ENCODE assay signal across 8 cellular contexts in the genomic region with DNA sequence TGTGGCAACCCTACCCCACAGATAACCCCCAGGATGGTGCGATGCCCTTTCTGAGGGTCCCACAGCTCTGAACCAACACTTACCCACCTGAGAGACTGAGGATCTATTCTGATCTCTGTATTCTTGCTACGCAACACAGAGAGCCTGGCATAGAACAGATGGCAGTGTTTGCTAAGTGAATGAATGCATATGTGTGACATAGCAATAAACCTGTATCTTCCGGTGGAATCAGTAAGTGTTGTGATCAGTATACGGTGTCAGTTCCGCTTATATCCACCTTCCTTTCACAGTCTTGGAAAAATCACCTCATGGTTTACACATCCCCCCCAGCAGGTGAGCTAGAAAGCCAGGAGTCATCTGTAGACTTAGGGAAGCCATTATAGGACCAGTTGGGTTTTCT. TPM values are rescaled to one million over a fixed set of nuclear protein-coding genes. Genes with fewer than 3 reads are reported as not detected.
DNase-seq lines count a peak whose midpoint lies in the region; ATAC-seq, FAIRE-seq and TF ChIP-seq lines count a peak whose summit lies in the region.

No MANE protein-coding gene starts in this region.

- no peaks in the 10 kb centered on the region for H3K79me2 ChIP-seq in HCT116 (ENCODE audit: insufficient read depth, low read length)
- no peaks in the 10 kb centered on the region for H3K79me2 ChIP-seq in endothelial cell of umbilical vein (ENCODE audit: control insufficient read depth, insufficient read depth, low read length)

- BruUV-seq in HCT116 (replicated peaks; lab: Mats Ljungman, UMichigan) (no TSS peak), endothelial cell of umbilical vein (replicated peaks; lab: Mats Ljungman, UMichigan) (no TSS peak)

- H3K9me1 ChIP-seq in endothelial cell of umbilical vein (replicated peaks; ENCODE audit: control insufficient read depth, extremely low read depth, insufficient read depth, low read length): no peaks in the 10 kb centered on the region

- H3K36me3 ChIP-seq in HCT116 (ENCODE audit: control insufficient read depth in 1 of 2, insufficient read depth in 2 of 2, low read length in 2 of 2) (no peaks in the 10 kb centered on the region), endothelial cell of umbilical vein (ENCODE audit: control insufficient read depth in 2 of 2, extremely low read depth in 1 of 2, insufficient read depth in 2 of 2, low read length in 2 of 2) (no peaks in the 10 kb centered on the region), sigmoid colon (no peaks in the 10 kb centered on the region)

- H3K9me3 ChIP-seq in HCT116 (ENCODE audit: control insufficient read depth in 1 of 2, insufficient read depth in 1 of 2, low read depth in 1 of 2, low read length in 2 of 2): no peaks in the 10 kb centered on the region
- H3K9me3 ChIP-seq in endothelial cell of umbilical vein (replicated peaks; ENCODE audit: control insufficient read depth, insufficient read depth, low read length): no peaks in the 10 kb centered on the region
- H3K9me3 ChIP-seq in sigmoid colon: no peaks in the 10 kb centered on the region

- 14 to 71% methylated on average over 5 of the region's 5 CpGs for WGBS in sigmoid colon, 2 donors

- TF ChIP-seq POLR2A in HCT116 (IDR thresholded peaks at IDR 0.05; ENCODE audit: borderline replicate concordance, extremely low read depth, insufficient read depth, insufficient read length) (peak; percentile 27), endothelial cell of umbilical vein (IDR thresholded peaks at IDR 0.05; ENCODE audit: low read depth, low read length) (no peak), sigmoid colon (IDR thresholded peaks at IDR 0.05) (no peak)

- TF ChIP-seq EP300 in sigmoid colon (IDR thresholded peaks at IDR 0.05): no peak

- intact Hi-C loops in HCT116 (cut with micrococcal nuclease): no loop called here
- intact Hi-C loops in endothelial cell of umbilical vein (cut with micrococcal nuclease): loop anchor here (2.0 kb wide), 1 partner anchor 17 kb away; the partner anchor contains the start of genes RIBC1 and SMC1A
- intact Hi-C loops in sigmoid colon (cut with DNase I): no loop called here

- H3K9me2 ChIP-seq in HCT116 (ENCODE audit: insufficient read depth): no peaks in the 10 kb centered on the region

- dilution Hi-C loops in endothelial cell of umbilical vein (cut with MboI; ENCODE audit: extremely low pct_ligation_motif_present, low sequenced_read_pairs): no loop called here

- no peak for ATAC-seq in HCT116
- ATAC-seq in HG03045 (IDR thresholded peaks at IDR 0.05; ENCODE audit: unreplicated experiment): no peak
- ATAC-seq in GM21367 (IDR thresholded peaks at IDR 0.05; ENCODE audit: unreplicated experiment): no peak

- DNase-seq in HCT116 (ENCODE audit: low read depth, low spot score) (no peak), NCI-H69 (lab: John Stamatoyannopoulos, UW) (peak; percentile 90), endothelial cell of umbilical vein (ENCODE audit: low read depth, low spot score) (no peak), sigmoid colon (no peak), HuH-7.5 (ENCODE audit: low spot score) (no peak)
- DNase-seq in central memory CD4-positive, alpha-beta T cell: no peak

- no peak for TF ChIP-seq CTCF in HCT116 (IDR thresholded peaks at IDR 0.05 in 2 of 3, conservative IDR thresholded peaks at IDR 0.05 in 1 of 3; ENCODE audit: borderline replicate concordance in 1 of 3, insufficient read depth in 1 of 3, low read depth in 2 of 3, low read length in 2 of 3)
- TF ChIP-seq CTCF in endothelial cell of umbilical vein (IDR thresholded peaks at IDR 0.05; ENCODE audit: extremely low read depth in 1 of 2, insufficient read depth in 1 of 2, low read depth in 1 of 2, low read length in 2 of 2): no peak
- TF ChIP-seq CTCF in sigmoid colon (IDR thresholded peaks at IDR 0.05): no peak

- H2AFZ ChIP-seq in HCT116 (ENCODE audit: low read depth, low read length, poor library complexity, severe bottlenecking) (no peak overlapping the region), endothelial cell of umbilical vein (ENCODE audit: low read depth, low read length) (peak overlapping the region; percentile 91)

- H3K4me3 ChIP-seq in HCT116 (replicated peaks in 1 of 2; ENCODE audit: low read depth in 1 of 2, low read length in 2 of 2) (peak overlapping the region; percentile 51 to 62), endothelial cell of umbilical vein (replicated peaks in 1 of 3; ENCODE audit: insufficient read depth in 1 of 3, low read depth in 1 of 3, low read length in 3 of 3) (no peak overlapping the region), sigmoid colon (peak overlapping the region in 3 of 4 donors; percentile 39 to 47 (median 45))

- CTCF ChIA-PET in HCT116 (lab: Charles Lee): interaction anchor here (1.2 kb wide), 1 partner anchor 127 kb away, joined by 4 read pairs; no protein-coding TSS in a partner anchor
- CTCF ChIA-PET in endothelial cell of umbilical vein (lab: Charles Lee): interaction anchor here (1.7 kb wide), 2 partner anchors 123 to 127 kb away, joined by 8 to 10 read pairs; no protein-coding TSS in a partner anchor

- no peak for TF ChIP-seq RAD21 in HCT116 (IDR thresholded peaks at IDR 0.05; ENCODE audit: low read depth)

- H3K27ac ChIP-seq in HCT116 (ENCODE audit: low read depth, low read length) (peak overlapping the region; percentile 75), endothelial cell of umbilical vein (ENCODE audit: insufficient read depth, low read depth, low read length) (no peak overlapping the region), sigmoid colon (peak overlapping the region; percentile 68 to 74 (median 71))

- peaks cover 7 to 20% of the 10 kb centered on the region in 2 experiments; a peak in 3 of 4 replicates for H3K4me1 ChIP-seq in HCT116 (ENCODE audit: control insufficient read depth in 1 of 2, insufficient read depth in 2 of 2, low read length in 2 of 2)
- peaks cover 7% of the 10 kb centered on the region for H3K4me1 ChIP-seq in endothelial cell of umbilical vein (ENCODE audit: control insufficient read depth, extremely low read depth, insufficient read depth, low read length)
- peaks cover 0 to 18% (median 6%) of the 10 kb centered on the region in 4 donors for H3K4me1 ChIP-seq in sigmoid colon

- H3K27me3 ChIP-seq in HCT116 (ENCODE audit: insufficient read depth, low read length): no peaks in the 10 kb centered on the region
- H3K27me3 ChIP-seq in endothelial cell of umbilical vein (ENCODE audit: control insufficient read depth in 2 of 2, insufficient read depth in 2 of 2, low read length in 2 of 2): no peaks in the 10 kb centered on the region
- H3K27me3 ChIP-seq in sigmoid colon: no peaks in the 10 kb centered on the region

- H3K4me2 ChIP-seq in HCT116 (ENCODE audit: low read length): peak overlapping the region; percentile 82
- H3K4me2 ChIP-seq in endothelial cell of umbilical vein (ENCODE audit: insufficient read depth, low read length): peak overlapping the region; percentile 86

- RAD21 ChIA-PET in HCT116 (lab: Charles Lee; ENCODE audit: low non-redundant PET in 1 of 2, low total read pairs in 2 of 2, uncharacterized antibody in 2 of 2, unreplicated experiment in 2 of 2): no interaction called here

- POLR2A ChIA-PET in HCT116 (lab: Charles Lee) (interaction anchor here (0.7 to 1.4 kb wide), 2 partner anchors 17 to 18 kb away, joined by 4 to 10 read pairs; partner anchors contain the start of genes RIBC1 and SMC1A), endothelial cell of umbilical vein (lab: Charles Lee) (no interaction called here)

- H4K20me1 ChIP-seq in HCT116 (ENCODE audit: insufficient read depth) (no peaks in the 10 kb centered on the region), endothelial cell of umbilical vein (replicated peaks; ENCODE audit: control insufficient read depth, extremely low read depth, insufficient read depth, low read length) (no peaks in the 10 kb centered on the region)

- H3K9ac ChIP-seq in HCT116 (ENCODE audit: low read length) (peak overlapping the region; percentile 62), endothelial cell of umbilical vein (replicated peaks; ENCODE audit: extremely low read depth, insufficient read depth, low read length) (no peak overlapping the region)

- FAIRE-seq in endothelial cell of umbilical vein (lab: Jason Lieb, UNC): no peak

RNA-seq across cellular contexts. Expression of gene HSD17B10, which starts 5.9 kb away (rescaled TPM):
- 94.4 TPM for total RNA-seq in HCT116 (2021; ENCODE audit: unreplicated experiment)
- 112 and 116 TPM in 2 replicates for polyA plus RNA-seq in HCT116 (2012)
- 81.4 and 82.3 TPM in 2 replicates for total RNA-seq in endothelial cell of umbilical vein
- 163 and 171 TPM in 2 replicates for polyA plus RNA-seq in endothelial cell of umbilical vein
- polyA plus RNA-seq in endothelial cell of umbilical vein (2011; cell fraction: cytosol; rRNA removed): 163 and 200 TPM in 2 replicates
- 66.2 and 71.0 TPM in 2 replicates for polyA plus RNA-seq in endothelial cell of umbilical vein (2011; cell fraction: nucleus; rRNA removed)
- 77.3 and 95.3 TPM in 2 replicates for polyA plus RNA-seq in endothelial cell of umbilical vein (2012)
- polyA minus RNA-seq in endothelial cell of umbilical vein: 67.9 and 79.0 TPM in 2 replicates
- 132 TPM for polyA minus RNA-seq in endothelial cell of umbilical vein (2011; cell fraction: cytosol; rRNA and poly(A)+ RNA removed)
- polyA minus RNA-seq in endothelial cell of umbilical vein (2011; cell fraction: nucleus; rRNA and poly(A)+ RNA removed): 7.4 and 8.2 TPM in 2 replicates
- 10 to 100 TPM; 44.6 to 67.4 (median 63.4) TPM for total RNA-seq in sigmoid colon
- 100 to 1,000 TPM in 1 of 3 donors, 10 to 100 TPM in 2; 73.8 to 102 (median 81.1) TPM for polyA plus RNA-seq in sigmoid colon

RNA-seq across cellular contexts. Expression of gene RIBC1, which starts 17.4 kb away (rescaled TPM):
- total RNA-seq in HCT116 (2021; ENCODE audit: unreplicated experiment) (0.61 TPM), endothelial cell of umbilical vein (0.42 and 0.86 TPM in 2 replicates), sigmoid colon (under 1 TPM in 3 of 4 donors, not detected in 1; 0.36 to 0.82 (median 0.54) TPM)
- polyA plus RNA-seq in HCT116 (2012): 0.54 and 0.91 TPM in 2 replicates
- polyA plus RNA-seq in endothelial cell of umbilical vein (0.23 TPM in 1 of 2 replicates, not detected in the other), sigmoid colon (under 1 TPM; 0.60 to 0.92 (median 0.73) TPM)
- 0.08 and 0.09 TPM in 2 replicates for polyA plus RNA-seq in endothelial cell of umbilical vein (2011; cell fraction: cytosol; rRNA removed)
- polyA plus RNA-seq in endothelial cell of umbilical vein (2011; cell fraction: nucleus; rRNA removed): 0.27 and 0.38 TPM in 2 replicates
- polyA plus RNA-seq in endothelial cell of umbilical vein (2012): 0.15 and 0.39 TPM in 2 replicates
- 0.40 TPM in 1 of 2 replicates, not detected in the other for polyA minus RNA-seq in endothelial cell of umbilical vein
- polyA minus RNA-seq in endothelial cell of umbilical vein (2011; cell fraction: cytosol; rRNA and poly(A)+ RNA removed): not detected
- polyA minus RNA-seq in endothelial cell of umbilical vein (2011; cell fraction: nucleus; rRNA and poly(A)+ RNA removed): 0.29 TPM in 2 replicates

RNA-seq across cellular contexts. Expression of gene SMC1A, which starts 17.6 kb away (rescaled TPM):
- total RNA-seq in HCT116 (2021; ENCODE audit: unreplicated experiment) (88.3 TPM), endothelial cell of umbilical vein (72.5 and 75.9 TPM in 2 replicates), sigmoid colon (10 to 100 TPM; 27.8 to 45.7 (median 35.5) TPM)
- 37.2 and 48.0 TPM in 2 replicates for polyA plus RNA-seq in HCT116 (2012)
- polyA plus RNA-seq in endothelial cell of umbilical vein (11.1 and 15.4 TPM in 2 replicates), sigmoid colon (10 to 100 TPM in 1 of 3 donors, 1 to 10 TPM in 2; 4.2 to 19.9 (median 7.9) TPM)
- 22.2 and 26.3 TPM in 2 replicates for polyA plus RNA-seq in endothelial cell of umbilical vein (2011; cell fraction: cytosol; rRNA removed)
- 46.1 and 60.0 TPM in 2 replicates for polyA plus RNA-seq in endothelial cell of umbilical vein (2011; cell fraction: nucleus; rRNA removed)
- 35.0 and 46.1 TPM in 2 replicates for polyA plus RNA-seq in endothelial cell of umbilical vein (2012)
- polyA minus RNA-seq in endothelial cell of umbilical vein: 52.3 and 57.2 TPM in 2 replicates
- 109 TPM for polyA minus RNA-seq in endothelial cell of umbilical vein (2011; cell fraction: cytosol; rRNA and poly(A)+ RNA removed)
- polyA minus RNA-seq in endothelial cell of umbilical vein (2011; cell fraction: nucleus; rRNA and poly(A)+ RNA removed): 27.8 and 47.7 TPM in 2 replicates

Comparison
In these comparisons a context has a peak if more than half of its experiments do, and no peak if none do; other contexts are left out.
1. H3K4me3 ChIP-seq: peak in HCT116 (2 of 2) and sigmoid colon (3 of 4); none in endothelial cell of umbilical vein (0 of 3).